Comparison of ENCODE assay signal across 1 cellular context in the genomic region with DNA sequence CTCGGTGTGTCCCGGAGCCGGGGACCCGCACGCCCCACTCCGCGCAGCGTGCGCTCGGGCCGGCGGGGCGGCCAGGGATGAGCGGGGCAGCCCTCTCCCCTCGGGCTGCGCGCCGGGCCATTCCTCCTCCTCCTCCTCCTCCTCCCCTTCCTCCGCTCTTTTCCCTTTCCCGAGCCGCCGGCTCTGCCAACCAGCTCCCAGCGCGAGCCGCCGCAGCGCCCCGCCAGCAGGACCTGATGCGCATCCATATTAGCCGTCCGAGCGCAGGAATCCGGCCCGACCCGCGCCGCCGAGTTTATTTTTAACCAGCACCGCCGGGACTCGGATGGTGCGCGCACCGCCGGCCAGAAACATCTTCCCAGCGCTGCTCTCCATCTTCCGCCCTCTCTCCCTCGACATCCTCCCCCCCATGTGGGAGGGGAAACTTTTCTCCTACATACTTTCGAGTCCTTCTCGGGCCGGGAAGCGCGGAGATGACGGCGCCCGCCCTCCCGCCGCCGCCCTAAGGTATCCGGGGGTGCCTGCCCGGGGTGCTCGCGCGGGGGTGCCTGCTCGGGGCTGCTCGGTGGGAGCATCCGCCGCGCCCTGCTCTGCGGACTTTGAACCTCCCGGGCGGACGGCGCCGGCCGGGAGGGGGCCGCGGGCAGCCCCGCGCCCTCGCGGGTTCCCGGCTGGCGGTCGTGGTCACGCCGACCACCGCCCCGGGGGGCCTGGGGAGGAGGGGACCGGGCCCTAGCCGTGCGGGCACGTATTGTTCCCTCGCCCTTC.
A peak's percentile ranks its signal among the peaks of the same experiment; 100 is the strongest.
TF ChIP-seq lines count a peak whose summit lies in the region.

No MANE protein-coding gene starts in this region.

TF ChIP-seq in HepG2, 621 proteins besides CTCF, POLR2A, EP300 and RAD21 (continued from another document and continues in another):
- TF ChIP-seq HOXA3 (CRISPR knock-in tag; IDR thresholded peaks at IDR 0.05): no peak
- 0 out of 2 replicates have a peak, but pooled peaks have one; percentile 17 for TF ChIP-seq BHLHE40 (IDR thresholded peaks at IDR 0.05; ENCODE audit: low read length)
- TF ChIP-seq ZNF337 (CRISPR knock-in tag; IDR thresholded peaks at IDR 0.05; ENCODE audit: borderline replicate concordance, low read depth): no peak
- TF ChIP-seq ZNF143 (CRISPR knock-in tag; IDR thresholded peaks at IDR 0.05): no peak
- TF ChIP-seq, protein P1, sequence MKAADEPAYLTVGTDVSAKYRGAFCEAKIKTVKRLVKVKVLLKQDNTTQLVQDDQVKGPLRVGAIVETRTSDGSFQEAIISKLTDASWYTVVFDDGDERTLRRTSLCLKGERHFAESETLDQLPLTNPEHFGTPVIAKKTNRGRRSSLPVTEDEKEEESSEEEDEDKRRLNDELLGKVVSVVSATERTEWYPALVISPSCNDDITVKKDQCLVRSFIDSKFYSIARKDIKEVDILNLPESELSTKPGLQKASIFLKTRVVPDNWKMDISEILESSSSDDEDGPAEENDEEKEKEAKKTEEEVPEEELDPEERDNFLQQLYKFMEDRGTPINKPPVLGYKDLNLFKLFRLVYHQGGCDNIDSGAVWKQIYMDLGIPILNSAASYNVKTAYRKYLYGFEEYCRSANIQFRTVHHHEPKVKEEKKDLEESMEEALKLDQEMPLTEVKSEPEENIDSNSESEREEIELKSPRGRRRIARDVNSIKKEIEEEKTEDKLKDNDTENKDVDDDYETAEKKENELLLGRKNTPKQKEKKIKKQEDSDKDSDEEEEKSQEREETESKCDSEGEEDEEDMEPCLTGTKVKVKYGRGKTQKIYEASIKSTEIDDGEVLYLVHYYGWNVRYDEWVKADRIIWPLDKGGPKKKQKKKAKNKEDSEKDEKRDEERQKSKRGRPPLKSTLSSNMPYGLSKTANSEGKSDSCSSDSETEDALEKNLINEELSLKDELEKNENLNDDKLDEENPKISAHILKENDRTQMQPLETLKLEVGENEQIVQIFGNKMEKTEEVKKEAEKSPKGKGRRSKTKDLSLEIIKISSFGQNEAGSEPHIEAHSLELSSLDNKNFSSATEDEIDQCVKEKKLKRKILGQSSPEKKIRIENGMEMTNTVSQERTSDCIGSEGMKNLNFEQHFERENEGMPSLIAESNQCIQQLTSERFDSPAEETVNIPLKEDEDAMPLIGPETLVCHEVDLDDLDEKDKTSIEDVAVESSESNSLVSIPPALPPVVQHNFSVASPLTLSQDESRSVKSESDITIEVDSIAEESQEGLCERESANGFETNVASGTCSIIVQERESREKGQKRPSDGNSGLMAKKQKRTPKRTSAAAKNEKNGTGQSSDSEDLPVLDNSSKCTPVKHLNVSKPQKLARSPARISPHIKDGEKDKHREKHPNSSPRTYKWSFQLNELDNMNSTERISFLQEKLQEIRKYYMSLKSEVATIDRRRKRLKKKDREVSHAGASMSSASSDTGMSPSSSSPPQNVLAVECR (CRISPR knock-in tag; IDR thresholded peaks at IDR 0.05; ENCODE audit: borderline replicate concordance): peak; percentile 36; the same call in 1 of the 2 replicates
- TF ChIP-seq, protein P2, sequence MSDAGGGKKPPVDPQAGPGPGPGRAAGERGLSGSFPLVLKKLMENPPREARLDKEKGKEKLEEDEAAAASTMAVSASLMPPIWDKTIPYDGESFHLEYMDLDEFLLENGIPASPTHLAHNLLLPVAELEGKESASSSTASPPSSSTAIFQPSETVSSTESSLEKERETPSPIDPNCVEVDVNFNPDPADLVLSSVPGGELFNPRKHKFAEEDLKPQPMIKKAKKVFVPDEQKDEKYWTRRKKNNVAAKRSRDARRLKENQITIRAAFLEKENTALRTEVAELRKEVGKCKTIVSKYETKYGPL (CRISPR knock-in tag; IDR thresholded peaks at IDR 0.05): no peak
- TF ChIP-seq, protein P3, sequence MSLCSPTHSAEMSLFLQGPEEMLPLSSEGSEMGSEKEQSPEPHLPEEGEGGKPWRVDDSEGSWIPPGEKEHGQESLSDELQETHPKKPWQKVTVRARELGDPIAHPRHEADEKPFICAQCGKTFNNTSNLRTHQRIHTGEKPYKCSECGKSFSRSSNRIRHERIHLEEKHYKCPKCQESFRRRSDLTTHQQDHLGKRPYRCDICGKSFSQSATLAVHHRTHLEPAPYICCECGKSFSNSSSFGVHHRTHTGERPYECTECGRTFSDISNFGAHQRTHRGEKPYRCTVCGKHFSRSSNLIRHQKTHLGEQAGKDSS (CRISPR knock-in tag; IDR thresholded peaks at IDR 0.05; ENCODE audit: borderline replicate concordance, low read depth): peak; percentile 22; the same call in 1 of the 2 replicates
- TF ChIP-seq, protein P4, sequence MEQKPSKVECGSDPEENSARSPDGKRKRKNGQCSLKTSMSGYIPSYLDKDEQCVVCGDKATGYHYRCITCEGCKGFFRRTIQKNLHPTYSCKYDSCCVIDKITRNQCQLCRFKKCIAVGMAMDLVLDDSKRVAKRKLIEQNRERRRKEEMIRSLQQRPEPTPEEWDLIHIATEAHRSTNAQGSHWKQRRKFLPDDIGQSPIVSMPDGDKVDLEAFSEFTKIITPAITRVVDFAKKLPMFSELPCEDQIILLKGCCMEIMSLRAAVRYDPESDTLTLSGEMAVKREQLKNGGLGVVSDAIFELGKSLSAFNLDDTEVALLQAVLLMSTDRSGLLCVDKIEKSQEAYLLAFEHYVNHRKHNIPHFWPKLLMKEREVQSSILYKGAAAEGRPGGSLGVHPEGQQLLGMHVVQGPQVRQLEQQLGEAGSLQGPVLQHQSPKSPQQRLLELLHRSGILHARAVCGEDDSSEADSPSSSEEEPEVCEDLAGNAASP (CRISPR knock-in tag; IDR thresholded peaks at IDR 0.05; ENCODE audit: borderline replicate concordance): peak; percentile 46; the same call in 1 of the 2 replicates
- TF ChIP-seq PITX1 (CRISPR knock-in tag; IDR thresholded peaks at IDR 0.05): no peak
- TF ChIP-seq, protein P5, sequence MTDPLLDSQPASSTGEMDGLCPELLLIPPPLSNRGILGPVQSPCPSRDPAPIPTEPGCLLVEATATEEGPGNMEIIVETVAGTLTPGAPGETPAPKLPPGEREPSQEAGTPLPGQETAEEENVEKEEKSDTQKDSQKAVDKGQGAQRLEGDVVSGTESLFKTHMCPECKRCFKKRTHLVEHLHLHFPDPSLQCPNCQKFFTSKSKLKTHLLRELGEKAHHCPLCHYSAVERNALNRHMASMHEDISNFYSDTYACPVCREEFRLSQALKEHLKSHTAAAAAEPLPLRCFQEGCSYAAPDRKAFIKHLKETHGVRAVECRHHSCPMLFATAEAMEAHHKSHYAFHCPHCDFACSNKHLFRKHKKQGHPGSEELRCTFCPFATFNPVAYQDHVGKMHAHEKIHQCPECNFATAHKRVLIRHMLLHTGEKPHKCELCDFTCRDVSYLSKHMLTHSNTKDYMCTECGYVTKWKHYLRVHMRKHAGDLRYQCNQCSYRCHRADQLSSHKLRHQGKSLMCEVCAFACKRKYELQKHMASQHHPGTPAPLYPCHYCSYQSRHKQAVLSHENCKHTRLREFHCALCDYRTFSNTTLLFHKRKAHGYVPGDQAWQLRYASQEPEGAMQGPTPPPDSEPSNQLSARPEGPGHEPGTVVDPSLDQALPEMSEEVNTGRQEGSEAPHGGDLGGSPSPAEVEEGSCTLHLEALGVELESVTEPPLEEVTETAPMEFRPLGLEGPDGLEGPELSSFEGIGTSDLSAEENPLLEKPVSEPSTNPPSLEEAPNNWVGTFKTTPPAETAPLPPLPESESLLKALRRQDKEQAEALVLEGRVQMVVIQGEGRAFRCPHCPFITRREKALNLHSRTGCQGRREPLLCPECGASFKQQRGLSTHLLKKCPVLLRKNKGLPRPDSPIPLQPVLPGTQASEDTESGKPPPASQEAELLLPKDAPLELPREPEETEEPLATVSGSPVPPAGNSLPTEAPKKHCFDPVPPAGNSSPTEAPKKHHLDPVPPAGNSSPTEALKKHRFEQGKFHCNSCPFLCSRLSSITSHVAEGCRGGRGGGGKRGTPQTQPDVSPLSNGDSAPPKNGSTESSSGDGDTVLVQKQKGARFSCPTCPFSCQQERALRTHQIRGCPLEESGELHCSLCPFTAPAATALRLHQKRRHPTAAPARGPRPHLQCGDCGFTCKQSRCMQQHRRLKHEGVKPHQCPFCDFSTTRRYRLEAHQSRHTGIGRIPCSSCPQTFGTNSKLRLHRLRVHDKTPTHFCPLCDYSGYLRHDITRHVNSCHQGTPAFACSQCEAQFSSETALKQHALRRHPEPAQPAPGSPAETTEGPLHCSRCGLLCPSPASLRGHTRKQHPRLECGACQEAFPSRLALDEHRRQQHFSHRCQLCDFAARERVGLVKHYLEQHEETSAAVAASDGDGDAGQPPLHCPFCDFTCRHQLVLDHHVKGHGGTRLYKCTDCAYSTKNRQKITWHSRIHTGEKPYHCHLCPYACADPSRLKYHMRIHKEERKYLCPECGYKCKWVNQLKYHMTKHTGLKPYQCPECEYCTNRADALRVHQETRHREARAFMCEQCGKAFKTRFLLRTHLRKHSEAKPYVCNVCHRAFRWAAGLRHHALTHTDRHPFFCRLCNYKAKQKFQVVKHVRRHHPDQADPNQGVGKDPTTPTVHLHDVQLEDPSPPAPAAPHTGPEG (CRISPR knock-in tag; IDR thresholded peaks at IDR 0.05): 0 out of 2 replicates have a peak, but pooled peaks have one; percentile 35
- no peak for TF ChIP-seq ZNF260 (CRISPR knock-in tag; IDR thresholded peaks at IDR 0.05; ENCODE audit: borderline replicate concordance, low read depth)
- TF ChIP-seq, protein P6, sequence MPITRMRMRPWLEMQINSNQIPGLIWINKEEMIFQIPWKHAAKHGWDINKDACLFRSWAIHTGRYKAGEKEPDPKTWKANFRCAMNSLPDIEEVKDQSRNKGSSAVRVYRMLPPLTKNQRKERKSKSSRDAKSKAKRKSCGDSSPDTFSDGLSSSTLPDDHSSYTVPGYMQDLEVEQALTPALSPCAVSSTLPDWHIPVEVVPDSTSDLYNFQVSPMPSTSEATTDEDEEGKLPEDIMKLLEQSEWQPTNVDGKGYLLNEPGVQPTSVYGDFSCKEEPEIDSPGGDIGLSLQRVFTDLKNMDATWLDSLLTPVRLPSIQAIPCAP (CRISPR knock-in tag; IDR thresholded peaks at IDR 0.05; ENCODE audit: low read depth): no peak
- TF ChIP-seq U2AF2 (IDR thresholded peaks at IDR 0.05; ENCODE audit: low read depth, low read length): no peak
- no peak for TF ChIP-seq PHF5A (CRISPR knock-in tag; IDR thresholded peaks at IDR 0.05; ENCODE audit: low read depth, unreplicated experiment)
- no peak; the same call in 1 of the 2 replicates for TF ChIP-seq HOXD1 (CRISPR knock-in tag; IDR thresholded peaks at IDR 0.05)
- no peak; the same call in 1 of the 2 replicates for TF ChIP-seq ZNF160 (CRISPR knock-in tag; IDR thresholded peaks at IDR 0.05)
- TF ChIP-seq SALL1 (CRISPR knock-in tag; IDR thresholded peaks at IDR 0.05): peak; percentile 49; the same call in 1 of the 2 replicates
- TF ChIP-seq ERF (CRISPR knock-in tag; IDR thresholded peaks at IDR 0.05): no peak
- no peak for TF ChIP-seq NONO (IDR thresholded peaks at IDR 0.05)
- peak; percentile 33; the same call in 1 of the 2 replicates for TF ChIP-seq NONO (CRISPR knock-in tag; conservative IDR thresholded peaks at IDR 0.05)
- TF ChIP-seq, protein P7, sequence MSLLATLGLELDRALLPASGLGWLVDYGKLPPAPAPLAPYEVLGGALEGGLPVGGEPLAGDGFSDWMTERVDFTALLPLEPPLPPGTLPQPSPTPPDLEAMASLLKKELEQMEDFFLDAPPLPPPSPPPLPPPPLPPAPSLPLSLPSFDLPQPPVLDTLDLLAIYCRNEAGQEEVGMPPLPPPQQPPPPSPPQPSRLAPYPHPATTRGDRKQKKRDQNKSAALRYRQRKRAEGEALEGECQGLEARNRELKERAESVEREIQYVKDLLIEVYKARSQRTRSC (CRISPR knock-in tag; IDR thresholded peaks at IDR 0.05; ENCODE audit: low read depth): no peak
- TF ChIP-seq, protein P8, sequence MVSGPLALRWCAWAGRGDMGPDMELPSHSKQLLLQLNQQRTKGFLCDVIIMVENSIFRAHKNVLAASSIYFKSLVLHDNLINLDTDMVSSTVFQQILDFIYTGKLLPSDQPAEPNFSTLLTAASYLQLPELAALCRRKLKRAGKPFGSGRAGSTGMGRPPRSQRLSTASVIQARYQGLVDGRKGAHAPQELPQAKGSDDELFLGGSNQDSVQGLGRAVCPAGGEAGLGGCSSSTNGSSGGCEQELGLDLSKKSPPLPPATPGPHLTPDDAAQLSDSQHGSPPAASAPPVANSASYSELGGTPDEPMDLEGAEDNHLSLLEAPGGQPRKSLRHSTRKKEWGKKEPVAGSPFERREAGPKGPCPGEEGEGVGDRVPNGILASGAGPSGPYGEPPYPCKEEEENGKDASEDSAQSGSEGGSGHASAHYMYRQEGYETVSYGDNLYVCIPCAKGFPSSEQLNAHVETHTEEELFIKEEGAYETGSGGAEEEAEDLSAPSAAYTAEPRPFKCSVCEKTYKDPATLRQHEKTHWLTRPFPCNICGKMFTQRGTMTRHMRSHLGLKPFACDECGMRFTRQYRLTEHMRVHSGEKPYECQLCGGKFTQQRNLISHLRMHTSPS (CRISPR knock-in tag; IDR thresholded peaks at IDR 0.05; ENCODE audit: low read depth): no peak
- TF ChIP-seq ELF4 (CRISPR knock-in tag; IDR thresholded peaks at IDR 0.05; ENCODE audit: borderline replicate concordance): 0 out of 2 replicates have a peak, but pooled peaks have one; percentile 59
- no peak for TF ChIP-seq ZFP36L1 (CRISPR knock-in tag; IDR thresholded peaks at IDR 0.05)
- TF ChIP-seq, protein P9, sequence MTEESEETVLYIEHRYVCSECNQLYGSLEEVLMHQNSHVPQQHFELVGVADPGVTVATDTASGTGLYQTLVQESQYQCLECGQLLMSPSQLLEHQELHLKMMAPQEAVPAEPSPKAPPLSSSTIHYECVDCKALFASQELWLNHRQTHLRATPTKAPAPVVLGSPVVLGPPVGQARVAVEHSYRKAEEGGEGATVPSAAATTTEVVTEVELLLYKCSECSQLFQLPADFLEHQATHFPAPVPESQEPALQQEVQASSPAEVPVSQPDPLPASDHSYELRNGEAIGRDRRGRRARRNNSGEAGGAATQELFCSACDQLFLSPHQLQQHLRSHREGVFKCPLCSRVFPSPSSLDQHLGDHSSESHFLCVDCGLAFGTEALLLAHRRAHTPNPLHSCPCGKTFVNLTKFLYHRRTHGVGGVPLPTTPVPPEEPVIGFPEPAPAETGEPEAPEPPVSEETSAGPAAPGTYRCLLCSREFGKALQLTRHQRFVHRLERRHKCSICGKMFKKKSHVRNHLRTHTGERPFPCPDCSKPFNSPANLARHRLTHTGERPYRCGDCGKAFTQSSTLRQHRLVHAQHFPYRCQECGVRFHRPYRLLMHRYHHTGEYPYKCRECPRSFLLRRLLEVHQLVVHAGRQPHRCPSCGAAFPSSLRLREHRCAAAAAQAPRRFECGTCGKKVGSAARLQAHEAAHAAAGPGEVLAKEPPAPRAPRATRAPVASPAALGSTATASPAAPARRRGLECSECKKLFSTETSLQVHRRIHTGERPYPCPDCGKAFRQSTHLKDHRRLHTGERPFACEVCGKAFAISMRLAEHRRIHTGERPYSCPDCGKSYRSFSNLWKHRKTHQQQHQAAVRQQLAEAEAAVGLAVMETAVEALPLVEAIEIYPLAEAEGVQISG (CRISPR knock-in tag; IDR thresholded peaks at IDR 0.05): no peak; the same call in 1 of the 2 replicates
- no peak for TF ChIP-seq MTF2 (CRISPR knock-in tag; IDR thresholded peaks at IDR 0.05; ENCODE audit: borderline replicate concordance)
- TF ChIP-seq, protein P10, sequence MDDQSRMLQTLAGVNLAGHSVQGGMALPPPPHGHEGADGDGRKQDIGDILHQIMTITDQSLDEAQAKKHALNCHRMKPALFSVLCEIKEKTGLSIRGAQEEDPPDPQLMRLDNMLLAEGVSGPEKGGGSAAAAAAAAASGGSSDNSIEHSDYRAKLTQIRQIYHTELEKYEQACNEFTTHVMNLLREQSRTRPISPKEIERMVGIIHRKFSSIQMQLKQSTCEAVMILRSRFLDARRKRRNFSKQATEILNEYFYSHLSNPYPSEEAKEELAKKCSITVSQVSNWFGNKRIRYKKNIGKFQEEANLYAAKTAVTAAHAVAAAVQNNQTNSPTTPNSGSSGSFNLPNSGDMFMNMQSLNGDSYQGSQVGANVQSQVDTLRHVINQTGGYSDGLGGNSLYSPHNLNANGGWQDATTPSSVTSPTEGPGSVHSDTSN (CRISPR knock-in tag; IDR thresholded peaks at IDR 0.05; ENCODE audit: borderline replicate concordance): 0 out of 2 replicates have a peak, but pooled peaks have one; percentile 17
- no peak for TF ChIP-seq ZNF749 (CRISPR knock-in tag; IDR thresholded peaks at IDR 0.05; ENCODE audit: borderline replicate concordance)
